Comparison of ENCODE assay signal across 37 cellular contexts in the genomic region with DNA sequence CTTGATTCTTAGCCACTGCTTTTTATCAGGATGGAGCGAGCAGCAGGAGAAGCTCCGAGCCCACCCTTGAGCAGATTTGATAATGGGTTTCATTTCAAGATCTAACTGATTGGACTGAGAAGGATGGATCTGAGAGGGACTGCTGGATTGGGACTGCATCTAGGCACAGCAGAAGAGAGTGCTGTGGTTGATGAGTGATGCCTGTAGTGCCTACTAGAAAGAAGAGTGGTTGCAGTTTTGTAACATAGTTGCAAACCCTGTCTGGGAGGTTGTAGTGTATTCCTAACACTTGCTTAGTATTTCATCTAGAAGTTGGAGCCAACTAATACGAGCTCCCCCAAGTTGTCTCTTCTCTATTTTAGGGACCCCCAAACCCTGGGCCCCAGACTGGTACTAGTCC.
DNase-seq lines count a peak whose midpoint lies in the region; ATAC-seq, FAIRE-seq and TF ChIP-seq lines count a peak whose summit lies in the region.
"Had no signal": no experiment of that assay in that cellular context is flagged by ENCODE, and none has a peak within 500 bp of the region (broad histone marks: within the 10 kb centered on the region; RNA-seq: fewer than 3 reads in every experiment).

No MANE protein-coding gene starts in this region.

- H3K4me3 ChIP-seq in GM12878 (no peak overlapping the region), endodermal cell (ENCODE audit: low read length) (no peak overlapping the region)
- H3K4me3 ChIP-seq: A549; BLaER1; BLaER1 treated with 17β-estradiol and CSF1 and Interleukin-3, amounts not matched to agents 10 nM and 100 nM had no signal

- WGBS in GM12878 (ENCODE audit: insufficient coverage, insufficient replicate concordance, low lambda C conversion rate, missing lambda C conversion rate) = 50% methylated on average over 3 of the region's 3 CpGs
- WGBS in endodermal cell (ENCODE audit: insufficient coverage in 1 of 2, insufficient read length in 1 of 2), 2 experiments = 93 to 94% methylated on average over 3 of the region's 3 CpGs

- RAD21 ChIA-PET in GM12878 (lab: Charles Lee; ENCODE audit: unreplicated experiment) = no interaction called here

- H3K27ac ChIP-seq in GM12878 (ENCODE audit: control insufficient read depth, insufficient read depth) (no peak overlapping the region), endodermal cell (ENCODE audit: low read depth, low read length) (no peak overlapping the region)
- H3K27ac ChIP-seq: 22Rv1; A549; BLaER1; BLaER1 treated with 17β-estradiol and CSF1 and Interleukin-3, amounts not matched to agents 10 nM and 100 nM; C4-2B had no signal

- no peak for FAIRE-seq in GM12878 (lab: Jason Lieb, UNC)
- FAIRE-seq: A204.1, A549, D721Med had no signal

- no peak overlapping the region for H3K4me2 ChIP-seq in GM12878 (ENCODE audit: control insufficient read depth, insufficient read depth)
- H3K4me2 ChIP-seq: A549; BLaER1; BLaER1 treated with 17β-estradiol and CSF1 and Interleukin-3, amounts not matched to agents 10 nM and 100 nM had no signal

- no peak overlapping the region for H2AFZ ChIP-seq in GM12878 (ENCODE audit: control insufficient read depth, low read depth, low read length)

- H3K9me3 Mint-ChIP-seq in stimulated activated memory B cell treated with anti-CD40 and anti-IgM and Interleukin-4, amounts not matched to agents 10 μg/mL and 1 μg/mL and 100 μg/mL, for 72 hours = no peaks in the 10 kb centered on the region
- no peaks in the 10 kb centered on the region for H3K9me3 Mint-ChIP-seq in endodermal cell
- H3K9me3 Mint-ChIP-seq: CD8-positive, alpha-beta T cell had no signal

- SMC1A ChIA-PET in GM12878 (lab: Charles Lee; ENCODE audit: uncharacterized antibody, unreplicated experiment) = interaction anchor here (1.5 to 1.7 kb wide), 2 partner anchors 50 to 58 kb away, joined by 3 to 6 read pairs; no protein-coding TSS in a partner anchor

- H3K27ac Mint-ChIP-seq in stimulated activated memory B cell treated with anti-CD40 and anti-IgM and Interleukin-4, amounts not matched to agents 10 μg/mL and 1 μg/mL and 100 μg/mL, for 72 hours = no peak overlapping the region
- H3K27ac Mint-ChIP-seq in endodermal cell = no peak overlapping the region
- H3K27ac Mint-ChIP-seq: B cell; CD14-positive monocyte; CD4-positive, alpha-beta memory T cell; CD4-positive, alpha-beta T cell; CD4-positive, CD25-positive, alpha-beta regulatory T cell; CD8-positive, alpha-beta memory T cell; CD8-positive, alpha-beta T cell had no signal

- TF ChIP-seq EP300 in GM12878 (IDR thresholded peaks at IDR 0.05; ENCODE audit: borderline replicate concordance in 1 of 2, control insufficient read depth in 1 of 2, low read depth in 2 of 2, low read length in 2 of 2) = no peak

- H3K9ac ChIP-seq in GM12878 (ENCODE audit: control insufficient read depth, insufficient read depth, low read length) (no peak overlapping the region), endodermal cell (ENCODE audit: extremely low read depth, low read length, poor library complexity, severe bottlenecking) (no peak overlapping the region)
- H3K9ac ChIP-seq: BLaER1; BLaER1 treated with 17β-estradiol and CSF1 and Interleukin-3, amounts not matched to agents 10 nM and 100 nM had no signal

- no peak for TF ChIP-seq CTCF in GM12878 (IDR thresholded peaks at IDR 0.05 in 2 of 3, conservative IDR thresholded peaks at IDR 0.05 in 1 of 3; ENCODE audit: control insufficient read depth in 2 of 3, extremely low read depth in 1 of 3, insufficient read depth in 1 of 3, low read depth in 3 of 3, low read length in 3 of 3)
- no peak for TF ChIP-seq CTCF in endodermal cell (conservative IDR thresholded peaks at IDR 0.05)

- POLR2A ChIA-PET in GM12878 (lab: Charles Lee) = interaction anchor here (1.2 kb wide), 1 partner anchor 12 kb away, joined by 6 read pairs; no protein-coding TSS in a partner anchor

- CTCF ChIA-PET in GM12878 (lab: Yijun Ruan, JAX) = interaction anchor here (1.7 kb wide), 1 partner anchor 52 kb away, joined by 6 read pairs; no protein-coding TSS in a partner anchor

- H3K4me1 Mint-ChIP-seq in stimulated activated memory B cell treated with anti-CD40 and anti-IgM and Interleukin-4, amounts not matched to agents 10 μg/mL and 1 μg/mL and 100 μg/mL, for 72 hours = no peaks in the 10 kb centered on the region
- H3K4me1 Mint-ChIP-seq in endodermal cell = peaks cover 8% of the 10 kb centered on the region
- H3K4me1 Mint-ChIP-seq: B cell; CD14-positive monocyte; CD4-positive, alpha-beta memory T cell; CD4-positive, CD25-positive, alpha-beta regulatory T cell; CD8-positive, alpha-beta memory T cell had no signal

- DNase-seq in SK-N-DZ (ENCODE audit: low spot score) (peak; percentile 55), GM12878 (ENCODE audit: low read depth, low spot score) (no peak), endodermal cell (no peak), iPS-NIHi7 (ENCODE audit: extremely low spot score) (no peak), amniotic stem cell (lab: John Stamatoyannopoulos, UW) (no peak)
- DNase-seq: 8988T; ACHN; AML-193; BE2C; C1 segment of cervical spinal cord; Caco-2; Calu3; CD4-positive, alpha-beta memory T cell; CD4-positive, alpha-beta T cell; CD4-positive, CD25-positive, alpha-beta regulatory T cell; CD8-positive, alpha-beta memory T cell; CD8-positive, alpha-beta T cell; COR-L47; DMS 273 treated with DMSO at 0.1 percent for 48 hours; DMS153; DMS53; DMS79; DMS79 treated with DMSO at 0.1 percent for 48 hours; DND-41; EL had no signal

- intact Hi-C loops in GM12878 (cut with micrococcal nuclease; ENCODE audit: unreplicated experiment) = no loop called here

- H3K79me2 ChIP-seq in GM12878 (ENCODE audit: control insufficient read depth, insufficient read depth, low read length) = no peaks in the 10 kb centered on the region

- BruUV-seq in GM12878 (replicated peaks; lab: Mats Ljungman, UMichigan) = no TSS peak

- H4K20me1 ChIP-seq in GM12878 (ENCODE audit: control insufficient read depth, insufficient read depth) = no peaks in the 10 kb centered on the region
- H4K20me1 ChIP-seq: BLaER1; BLaER1 treated with 17β-estradiol and CSF1 and Interleukin-3, amounts not matched to agents 10 nM and 100 nM had no signal

- no peaks in the 10 kb centered on the region for H3K27me3 Mint-ChIP-seq in stimulated activated memory B cell treated with anti-CD40 and anti-IgM and Interleukin-4, amounts not matched to agents 10 μg/mL and 1 μg/mL and 100 μg/mL, for 72 hours
- H3K27me3 Mint-ChIP-seq in endodermal cell (ENCODE audit: insufficient read depth) = peaks cover 21% of the 10 kb centered on the region

- no peaks in the 10 kb centered on the region for H3K36me3 Mint-ChIP-seq in stimulated activated memory B cell treated with anti-CD40 and anti-IgM and Interleukin-4, amounts not matched to agents 10 μg/mL and 1 μg/mL and 100 μg/mL, for 72 hours
- H3K36me3 Mint-ChIP-seq in endodermal cell (ENCODE audit: low read depth) = no peaks in the 10 kb centered on the region
- H3K36me3 Mint-ChIP-seq: CD14-positive monocyte; CD4-positive, alpha-beta memory T cell; CD4-positive, CD25-positive, alpha-beta regulatory T cell; CD8-positive, alpha-beta memory T cell; CD8-positive, alpha-beta T cell had no signal

- no peak overlapping the region for H3K4me3 Mint-ChIP-seq in stimulated activated memory B cell treated with anti-CD40 and anti-IgM and Interleukin-4, amounts not matched to agents 10 μg/mL and 1 μg/mL and 100 μg/mL, for 72 hours
- no peak overlapping the region for H3K4me3 Mint-ChIP-seq in endodermal cell
- H3K4me3 Mint-ChIP-seq: B cell; CD14-positive monocyte; CD4-positive, alpha-beta memory T cell; CD4-positive, alpha-beta T cell; CD4-positive, CD25-positive, alpha-beta regulatory T cell; CD8-positive, alpha-beta memory T cell; CD8-positive, alpha-beta T cell had no signal

- in situ Hi-C loops in GM12878 (cut with MboI) = no loop called here

- no peak for TF ChIP-seq POLR2A in GM12878 (IDR thresholded peaks at IDR 0.05; ENCODE audit: low read depth, low read length)

- H3K4me1 ChIP-seq in GM12878 (ENCODE audit: control insufficient read depth, insufficient read depth, low read length) (no peaks in the 10 kb centered on the region), endodermal cell (ENCODE audit: control insufficient read depth, insufficient read depth, low read length) (no peaks in the 10 kb centered on the region)
- H3K4me1 ChIP-seq: A549; BLaER1; BLaER1 treated with 17β-estradiol and CSF1 and Interleukin-3, amounts not matched to agents 10 nM and 100 nM; Caco-2 had no signal

- no peak for TF ChIP-seq RAD21 in GM12878 (IDR thresholded peaks at IDR 0.05; ENCODE audit: insufficient read depth, low read depth, low read length)

- no peaks in the 10 kb centered on the region for H3K27me3 ChIP-seq in GM12878 (replicated peaks in 1 of 2; ENCODE audit: control insufficient read depth in 2 of 2, insufficient read depth in 2 of 2, low read length in 1 of 2)
- peaks cover 19% of the 10 kb centered on the region for H3K27me3 ChIP-seq in endodermal cell (ENCODE audit: control insufficient read depth, insufficient read depth, low read length, poor library complexity, severe bottlenecking)
- H3K27me3 ChIP-seq: BE2C; BLaER1; BLaER1 treated with 17β-estradiol and CSF1 and Interleukin-3, amounts not matched to agents 10 nM and 100 nM had no signal

- ATAC-seq in HG02610 (IDR thresholded peaks at IDR 0.05; ENCODE audit: unreplicated experiment) = peak; percentile 67
- peak; percentile 46; the same call in 2 of the 3 replicates for ATAC-seq in GM12878
- ATAC-seq in stimulated activated memory B cell treated with anti-CD40 and anti-IgM and Interleukin-4, amounts not matched to agents 10 μg/mL and 1 μg/mL and 100 μg/mL, for 72 hours = peak; percentile 28
- no peak for ATAC-seq in HG03354 (IDR thresholded peaks at IDR 0.05; ENCODE audit: poor library complexity, severe bottlenecking, unreplicated experiment)
- ATAC-seq: A549; CD8-positive, alpha-beta T cell had no signal

- no peaks in the 10 kb centered on the region; the same call in 1 of the 3 replicates for H3K9me3 ChIP-seq in GM12878 (replicated peaks; ENCODE audit: control insufficient read depth, insufficient read depth, low read length)
- H3K9me3 ChIP-seq in endodermal cell (ENCODE audit: control insufficient read depth, low read length) = no peaks in the 10 kb centered on the region
- H3K9me3 ChIP-seq: A549; BE2C; BLaER1; BLaER1 treated with 17β-estradiol and CSF1 and Interleukin-3, amounts not matched to agents 10 nM and 100 nM; Caco-2 had no signal

- H3K36me3 ChIP-seq in GM12878 (ENCODE audit: control insufficient read depth in 2 of 2, insufficient read depth in 2 of 2, low read length in 1 of 2) (no peaks in the 10 kb centered on the region), endodermal cell (ENCODE audit: control insufficient read depth, insufficient read depth, low read length) (no peaks in the 10 kb centered on the region)
- H3K36me3 ChIP-seq: BE2C; BLaER1; BLaER1 treated with 17β-estradiol and CSF1 and Interleukin-3, amounts not matched to agents 10 nM and 100 nM had no signal

TF ChIP-seq in GM12878, 131 proteins besides CTCF, POLR2A, EP300 and RAD21:
- TF ChIP-seq NFIC (IDR thresholded peaks at IDR 0.05; ENCODE audit: low read depth, low read length) (no peak), RUNX3 (IDR thresholded peaks at IDR 0.05; ENCODE audit: low read length) (peak; percentile 52; the same call in 1 of the 2 replicates)
